ENCODE assay signal across 36 cellular contexts in the genomic region with DNA sequence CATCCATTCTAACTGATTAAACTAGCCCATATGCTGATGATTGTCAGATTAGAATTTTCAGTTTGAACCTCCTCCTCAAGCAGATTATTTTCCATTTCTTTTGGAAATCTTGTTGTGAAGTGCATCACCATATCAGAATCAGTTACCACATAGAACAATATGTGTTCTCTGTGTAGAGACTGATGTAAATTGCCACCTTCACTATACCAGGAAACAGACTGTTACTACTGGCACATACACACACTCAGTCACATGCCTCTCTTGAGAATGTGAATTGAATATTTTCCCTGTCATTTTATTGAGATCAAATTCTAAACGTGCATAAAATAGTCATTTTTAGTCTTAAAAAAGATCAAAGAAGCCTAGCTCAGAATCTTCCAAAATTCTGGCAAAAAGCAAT.
"Had no signal": no experiment of that assay in that cellular context is flagged by ENCODE, and none has a peak within 500 bp of the region (broad histone marks: within the 10 kb centered on the region; RNA-seq: fewer than 3 reads in every experiment).

No MANE protein-coding gene starts in this region.

- H3K9me3 Mint-ChIP-seq: activated CD4-positive, alpha-beta memory T cell treated with anti-CD3 and anti-CD28 coated beads, Interleukin-2, amount 10 ng/mL, durations not matched to agents 7 days and 5 days; activated CD4-positive, alpha-beta T cell treated with anti-CD3 and anti-CD28 coated beads, Interleukin-2, amount 10 ng/mL, durations not matched to agents 24 days and 14 days; activated naive CD4-positive, alpha-beta T cell treated with anti-CD3 and anti-CD28 coated beads for 36 hours; activated T-cell treated with anti-CD3 and anti-CD28 coated beads, Interleukin-2, amount 50 U/mL, for 24 hours; activated T-helper 1 cell treated with anti-CD3 and anti-CD28 coated beads, Interleukin-12 subunit alpha, Interleukin-12 subunit beta, Interleukin-2, Interleukin-4 antibody, amounts not matched to agents 30 ng/mL and 10 ng/mL and 1 ng/mL, durations not matched to agents 14 hours and 24 hours and 36 hours had no signal

- H3K9me3 ChIP-seq: adrenal gland had no signal

- DNase-seq: activated B cell treated with CpG ODN at 0.5 μM for 24 hours; activated CD4-positive, alpha-beta memory T cell treated with anti-CD3 and anti-CD28 coated beads, Interleukin-2, amount 10 ng/mL, durations not matched to agents 7 days and 5 days; activated CD4-positive, alpha-beta T cell treated with anti-CD3 and anti-CD28 coated beads for 4 hours; activated CD4-positive, alpha-beta T cell treated with anti-CD3 and anti-CD28 coated beads, Interleukin-2, amount 10 ng/mL, durations not matched to agents 24 days and 14 days; activated CD4-positive, alpha-beta T cell treated with anti-CD3 and anti-CD28 coated beads, Interleukin-2, amount 50 U/mL, for 48 hours; activated CD4-positive, CD25-positive, alpha-beta regulatory T cell treated with anti-CD3 and anti-CD28 coated beads, Interleukin-2, amount 50 U/mL, for 72 hours; activated CD8-positive, alpha-beta memory T cell treated with anti-CD3 and anti-CD28 coated beads for 24 hours; activated CD8-positive, alpha-beta memory T cell treated with anti-CD3 and anti-CD28 coated beads, Interleukin-2, amount 10 ng/mL, durations not matched to agents 7 days and 5 days; activated CD8-positive, alpha-beta memory T cell treated with anti-CD3 and anti-CD28 coated beads, Interleukin-2, amount 50 U/mL, for 48 hours; activated CD8-positive, alpha-beta T cell treated with anti-CD3 and anti-CD28 coated beads, Interleukin-2, amount 10 ng/mL, durations not matched to agents 7 days and 5 days; activated effector memory CD4-positive, alpha-beta T cell treated with anti-CD3 and anti-CD28 coated beads, Interleukin-2, amount 50 U/mL, for 16 hours; activated gamma-delta T cell treated with Interleukin-2 at 50 U/mL for 16 hours; activated naive CD4-positive, alpha-beta T cell; activated naive CD4-positive, alpha-beta T cell treated with anti-CD3 and anti-CD28 coated beads for 36 hours; activated naive CD4-positive, alpha-beta T cell treated with anti-CD3 and anti-CD28 coated beads, Interleukin-2, amount 50 U/mL, for 16 hours; activated naive CD8-positive, alpha-beta T cell treated with anti-CD3 and anti-CD28 coated beads for 36 hours; activated T-cell treated with anti-CD3 and anti-CD28 coated beads, Interleukin-2, amount 50 U/mL, for 24 hours; activated T-cell treated with anti-CD3 and anti-CD28 coated beads, Interleukin-2, amount 50 U/mL, for 72 hours; adrenal gland; amniotic stem cell; aorta; body of pancreas; brain microvascular endothelial cell; central memory CD4-positive, alpha-beta T cell; T-helper 1 cell; T-helper 2 cell; T-helper 9 cell had no signal

- H3K4me3 Mint-ChIP-seq: activated B cell treated with CpG ODN at 0.5 μM for 24 hours; activated CD4-positive, alpha-beta memory T cell treated with anti-CD3 and anti-CD28 coated beads, Interleukin-2, amount 10 ng/mL, durations not matched to agents 7 days and 5 days; activated CD4-positive, alpha-beta T cell treated with anti-CD3 and anti-CD28 coated beads, Interleukin-2, amount 10 ng/mL, durations not matched to agents 24 days and 14 days; activated CD8-positive, alpha-beta memory T cell treated with anti-CD3 and anti-CD28 coated beads, Interleukin-2, amount 10 ng/mL, durations not matched to agents 7 days and 5 days; activated CD8-positive, alpha-beta T cell treated with anti-CD3 and anti-CD28 coated beads, Interleukin-2, amount 10 ng/mL, durations not matched to agents 7 days and 5 days; activated naive CD4-positive, alpha-beta T cell treated with anti-CD3 and anti-CD28 coated beads for 36 hours; activated naive CD8-positive, alpha-beta T cell treated with anti-CD3 and anti-CD28 coated beads for 36 hours; activated T-cell treated with anti-CD3 and anti-CD28 coated beads, Interleukin-2, amount 50 U/mL, for 24 hours; activated T-cell treated with anti-CD3 and anti-CD28 coated beads, Interleukin-2, amount 50 U/mL, for 72 hours; activated T-helper 1 cell treated with anti-CD3 and anti-CD28 coated beads, Interleukin-12 subunit alpha, Interleukin-12 subunit beta, Interleukin-2, Interleukin-4 antibody, amounts not matched to agents 30 ng/mL and 10 ng/mL and 1 ng/mL, durations not matched to agents 14 hours and 24 hours and 36 hours; activated T-helper 17 cell treated with anti-CD3 and anti-CD28 coated beads, Interleukin-2, amount 50 U/mL, for 72 hours; T-helper 1 cell treated with Interleukin-12 subunit alpha and Interleukin-12 subunit beta and Interleukin-4 antibody, amounts not matched to agents 30 μg/mL and 1 μg/mL, for 36 hours; T-helper 2 cell treated with Interferon-gamma antibody and Interleukin-4, amounts not matched to agents 5 μg/mL and 100 μg/mL, for 36 hours had no signal

- H3K36me3 ChIP-seq: adrenal gland, brain microvascular endothelial cell, breast epithelium had no signal

- H3K36me3 Mint-ChIP-seq: activated CD8-positive, alpha-beta memory T cell treated with anti-CD3 and anti-CD28 coated beads, Interleukin-2, amount 10 ng/mL, durations not matched to agents 7 days and 5 days; activated naive CD8-positive, alpha-beta T cell treated with anti-CD3 and anti-CD28 coated beads for 36 hours had no signal

- ATAC-seq: activated CD8-positive, alpha-beta memory T cell treated with anti-CD3 and anti-CD28 coated beads, Interleukin-2, amount 10 ng/mL, durations not matched to agents 7 days and 5 days; activated CD8-positive, alpha-beta T cell treated with anti-CD3 and anti-CD28 coated beads, Interleukin-2, amount 10 ng/mL, durations not matched to agents 7 days and 5 days; activated naive CD4-positive, alpha-beta T cell treated with anti-CD3 and anti-CD28 coated beads, Interleukin-2, amount 50 U/mL, for 72 hours; activated T-cell treated with anti-CD3 and anti-CD28 coated beads, Interleukin-2, amount 50 U/mL, for 72 hours; activated T-helper 17 cell treated with anti-CD3 and anti-CD28 coated beads, Interleukin-2, amount 50 U/mL, for 72 hours; body of pancreas had no signal

- H3K4me1 Mint-ChIP-seq: activated B cell treated with CpG ODN at 0.5 μM for 24 hours; activated CD4-positive, alpha-beta memory T cell treated with anti-CD3 and anti-CD28 coated beads, Interleukin-2, amount 10 ng/mL, durations not matched to agents 7 days and 5 days; activated CD4-positive, alpha-beta T cell treated with anti-CD3 and anti-CD28 coated beads, Interleukin-2, amount 10 ng/mL, durations not matched to agents 24 days and 14 days; activated CD8-positive, alpha-beta memory T cell treated with anti-CD3 and anti-CD28 coated beads, Interleukin-2, amount 10 ng/mL, durations not matched to agents 7 days and 5 days; activated naive CD8-positive, alpha-beta T cell treated with anti-CD3 and anti-CD28 coated beads for 36 hours; activated T-helper 17 cell treated with anti-CD3 and anti-CD28 coated beads, Interleukin-2, amount 50 U/mL, for 72 hours had no signal

- H3K27ac Mint-ChIP-seq: activated B cell treated with CpG ODN at 0.5 μM for 24 hours; activated CD4-positive, alpha-beta memory T cell treated with anti-CD3 and anti-CD28 coated beads, Interleukin-2, amount 10 ng/mL, durations not matched to agents 7 days and 5 days; activated CD4-positive, alpha-beta T cell treated with anti-CD3 and anti-CD28 coated beads, Interleukin-2, amount 10 ng/mL, durations not matched to agents 24 days and 14 days; activated CD8-positive, alpha-beta memory T cell treated with anti-CD3 and anti-CD28 coated beads, Interleukin-2, amount 10 ng/mL, durations not matched to agents 7 days and 5 days; activated CD8-positive, alpha-beta T cell treated with anti-CD3 and anti-CD28 coated beads, Interleukin-2, amount 10 ng/mL, durations not matched to agents 7 days and 5 days; activated naive CD4-positive, alpha-beta T cell treated with anti-CD3 and anti-CD28 coated beads for 36 hours; activated naive CD4-positive, alpha-beta T cell treated with anti-CD3 and anti-CD28 coated beads, Interleukin-2, amount 50 U/mL, for 72 hours; activated naive CD8-positive, alpha-beta T cell treated with anti-CD3 and anti-CD28 coated beads for 36 hours; activated T-cell treated with anti-CD3 and anti-CD28 coated beads, Interleukin-2, amount 50 U/mL, for 24 hours; activated T-cell treated with anti-CD3 and anti-CD28 coated beads, Interleukin-2, amount 50 U/mL, for 72 hours; activated T-helper 1 cell treated with anti-CD3 and anti-CD28 coated beads, Interleukin-12 subunit alpha, Interleukin-12 subunit beta, Interleukin-2, Interleukin-4 antibody, amounts not matched to agents 30 ng/mL and 10 ng/mL and 1 ng/mL, durations not matched to agents 14 hours and 24 hours and 36 hours; activated T-helper 17 cell treated with anti-CD3 and anti-CD28 coated beads, Interleukin-2, amount 50 U/mL, for 72 hours; T-helper 1 cell treated with Interleukin-12 subunit alpha and Interleukin-12 subunit beta and Interleukin-4 antibody, amounts not matched to agents 30 μg/mL and 1 μg/mL, for 36 hours; T-helper 2 cell treated with Interferon-gamma antibody and Interleukin-4, amounts not matched to agents 5 μg/mL and 100 μg/mL, for 36 hours had no signal

- FAIRE-seq: astrocyte, TTC549 had no signal

- H3K4me3 ChIP-seq: adrenal gland, body of pancreas, breast epithelium had no signal

- H3K27ac ChIP-seq: adrenal gland, body of pancreas, brain microvascular endothelial cell, VCaP had no signal

- H3K27me3 Mint-ChIP-seq: activated B cell treated with CpG ODN at 0.5 μM for 24 hours; activated CD4-positive, alpha-beta memory T cell treated with anti-CD3 and anti-CD28 coated beads, Interleukin-2, amount 10 ng/mL, durations not matched to agents 7 days and 5 days; activated CD4-positive, alpha-beta T cell treated with anti-CD3 and anti-CD28 coated beads, Interleukin-2, amount 10 ng/mL, durations not matched to agents 24 days and 14 days had no signal
